Comparison of ENCODE assay signal across 12 cellular contexts in genomic region chr20:47795214-47795667, GRCh38. TPM values are rescaled to one million over a fixed set of nuclear protein-coding genes. Genes with fewer than 3 reads are reported as not detected.
DNase-seq lines count a peak whose midpoint lies in the region; ATAC-seq and TF ChIP-seq lines count a peak whose summit lies in the region.
"Had no signal": no experiment of that assay in that cellular context is flagged by ENCODE, and none has a peak within 500 bp of the region (broad histone marks: within the 10 kb centered on the region; RNA-seq: fewer than 3 reads in every experiment).

No MANE protein-coding gene starts in this region.

- peak; percentile 79 for ATAC-seq in esophagus mucosa
- ATAC-seq: naive thymus-derived CD8-positive, alpha-beta T cell; stimulated activated naive CD8-positive, alpha-beta T cell treated with anti-CD3 and anti-CD28 coated beads, Interleukin-15, amount 100 ng/mL, for 72 hours had no signal

- peaks cover 0 to 2% of the 10 kb centered on the region in 2 experiments; a peak in 1 of 5 replicates for H3K9me3 Mint-ChIP-seq in H9
- H3K9me3 Mint-ChIP-seq: activated T-helper 1 cell treated with anti-CD3 and anti-CD28 coated beads, Interleukin-12 subunit alpha, Interleukin-12 subunit beta, Interleukin-2, Interleukin-4 antibody, amounts not matched to agents 30 ng/mL and 10 ng/mL and 1 ng/mL, durations not matched to agents 14 hours and 24 hours and 36 hours; naive thymus-derived CD8-positive, alpha-beta T cell; stimulated activated naive CD8-positive, alpha-beta T cell treated with anti-CD3 and anti-CD28 coated beads, Interleukin-15, amount 100 ng/mL, for 72 hours had no signal

- no peaks in the 10 kb centered on the region for H4K20me1 ChIP-seq in H9 (ENCODE audit: control insufficient read depth, insufficient read depth, insufficient read length)

- no CpG with 5 or more reads among the region's 12 CpGs for WGBS in H9 (ENCODE audit: extremely low coverage, insufficient read length, low lambda C conversion rate)

- no peak overlapping the region for H4K5ac ChIP-seq in H9 (ENCODE audit: insufficient read length, low read depth, low read length)

- H4K8ac ChIP-seq in H9 (replicated peaks; ENCODE audit: insufficient read length, low read depth, low read length): no peak overlapping the region

- H2BK15ac ChIP-seq in H9 (ENCODE audit: low read depth, low read length): no peak overlapping the region

- TF ChIP-seq CTCF in H9 (conservative IDR thresholded peaks at IDR 0.05): no peak

- H3K9me3 ChIP-seq in H9 (ENCODE audit: control insufficient read depth, low read depth, low read length): no peaks in the 10 kb centered on the region

- H3K36me3 Mint-ChIP-seq in H9 (ENCODE audit: insufficient read depth in 1 of 3, low read depth in 3 of 3): no peaks in the 10 kb centered on the region
- H3K36me3 Mint-ChIP-seq: naive thymus-derived CD8-positive, alpha-beta T cell had no signal

- H3K4me2 ChIP-seq in H9 (ENCODE audit: insufficient read depth, insufficient read length, low read length): no peak overlapping the region

- H3K56ac ChIP-seq in H9 (ENCODE audit: insufficient read length, low read depth, low read length): no peak overlapping the region

- H3K27me3 ChIP-seq in H9 (ENCODE audit: insufficient read depth, low read length): no peaks in the 10 kb centered on the region

- H3K9ac ChIP-seq in H9 (ENCODE audit: extremely low read depth, insufficient read length, low read length): no peak overlapping the region

- H3K23ac ChIP-seq in H9 (ENCODE audit: insufficient read length, low read depth, low read length): no peak overlapping the region

- H3K4me1 Mint-ChIP-seq in H9: peaks cover 12 to 28% of the 10 kb centered on the region in 2 experiments
- H3K4me1 Mint-ChIP-seq: stimulated activated naive CD8-positive, alpha-beta T cell treated with anti-CD3 and anti-CD28 coated beads, Interleukin-15, amount 100 ng/mL, for 72 hours had no signal

- H2AK5ac ChIP-seq in H9 (ENCODE audit: insufficient read length, low read length): no peak overlapping the region

- H3K79me2 ChIP-seq in H9 (ENCODE audit: insufficient read depth, low read length): no peaks in the 10 kb centered on the region

- no peak overlapping the region for H2BK5ac ChIP-seq in H9 (ENCODE audit: insufficient read length, low read length)

- no peaks in the 10 kb centered on the region for H3K4me1 ChIP-seq in H9 (ENCODE audit: insufficient read depth, low read length)

- H3K79me1 ChIP-seq in H9 (ENCODE audit: insufficient read depth, low read depth, low read length, poor library complexity, severe bottlenecking): no peaks in the 10 kb centered on the region

- H3K27ac Mint-ChIP-seq in H9: peak overlapping the region in 1 of 3 experiments; percentile 34; a peak in 1 of 7 replicates
- H3K27ac Mint-ChIP-seq: activated T-helper 1 cell treated with anti-CD3 and anti-CD28 coated beads, Interleukin-12 subunit alpha, Interleukin-12 subunit beta, Interleukin-2, Interleukin-4 antibody, amounts not matched to agents 30 ng/mL and 10 ng/mL and 1 ng/mL, durations not matched to agents 14 hours and 24 hours and 36 hours; naive thymus-derived CD8-positive, alpha-beta T cell had no signal

- no peak overlapping the region for H3K4me3 Mint-ChIP-seq in H9
- H3K4me3 Mint-ChIP-seq: activated T-helper 1 cell treated with anti-CD3 and anti-CD28 coated beads, Interleukin-12 subunit alpha, Interleukin-12 subunit beta, Interleukin-2, Interleukin-4 antibody, amounts not matched to agents 30 ng/mL and 10 ng/mL and 1 ng/mL, durations not matched to agents 14 hours and 24 hours and 36 hours; naive thymus-derived CD8-positive, alpha-beta T cell; stimulated activated naive CD8-positive, alpha-beta T cell treated with anti-CD3 and anti-CD28 coated beads, Interleukin-15, amount 100 ng/mL, for 72 hours had no signal

- H2BK12ac ChIP-seq in H9 (ENCODE audit: insufficient read length, low read depth, low read length): no peak overlapping the region

- peak overlapping the region; percentile 80; the same call in 1 of the 2 replicates for H3K14ac ChIP-seq in H9 (ENCODE audit: insufficient read depth, low read length)

- no peak overlapping the region for H3T11ph ChIP-seq in H9 (ENCODE audit: low read length)

- H3K27me3 Mint-ChIP-seq in H9 (ENCODE audit: low read depth): peaks cover 6% of the 10 kb centered on the region

- H3K27ac ChIP-seq in H9 (ENCODE audit: insufficient read length, low read depth, low read length): no peak overlapping the region

- H3K18ac ChIP-seq in H9 (ENCODE audit: insufficient read length, low read depth, low read length): no peak overlapping the region

- no peak overlapping the region for H2AFZ ChIP-seq in H9 (ENCODE audit: low read length)

- H4K91ac ChIP-seq in H9 (ENCODE audit: insufficient read length, low read depth, low read length): no peak overlapping the region

- DNase-seq in H9 (no peak), RPMI7951 (ENCODE audit: low read depth) (peak; percentile 99), renal cortical epithelial cell (ENCODE audit: low read depth) (peak; percentile 88), NCI-H226 (no peak), GOT3 (lab: John Stamatoyannopoulos, UW) (no peak), occipital lobe (lab: John Stamatoyannopoulos, UW) (no peak), NOMO-1 (lab: John Stamatoyannopoulos, UW; ENCODE audit: unreplicated experiment in 2 of 2) (no peak)
- DNase-seq: activated CD4-positive, alpha-beta T cell treated with anti-CD3 and anti-CD28 coated beads, Interleukin-2, amount 50 U/mL, for 4 hours; naive thymus-derived CD8-positive, alpha-beta T cell; stimulated activated naive CD8-positive, alpha-beta T cell treated with anti-CD3 and anti-CD28 coated beads, Interleukin-15, amount 100 ng/mL, for 72 hours had no signal

- no peak overlapping the region for H3K4ac ChIP-seq in H9 (ENCODE audit: low read depth, low read length)

- no peaks in the 10 kb centered on the region for H3K23me2 ChIP-seq in H9 (ENCODE audit: insufficient read length, low read depth, low read length, poor library complexity, severe bottlenecking)

- H2BK20ac ChIP-seq in H9 (ENCODE audit: low read depth, low read length, poor library complexity, severe bottlenecking): no peak overlapping the region

- no peak overlapping the region for H2BK120ac ChIP-seq in H9 (ENCODE audit: low read depth, low read length, poor library complexity, severe bottlenecking)

RNA-seq across cellular contexts. Expression of gene SULF2, which starts 10.0 kb away (rescaled TPM):
- total RNA-seq in H9 (2021): 30.9 and 31.2 TPM in 2 replicates
- total RNA-seq in RPMI7951 (2014; rRNA removed; shearing (Covaris generic)): 66.1 and 74.4 TPM in 2 replicates
- 26.4 TPM for total RNA-seq in esophagus mucosa
- total RNA-seq in renal cortical epithelial cell: 27.1 and 217 TPM in 2 replicates
- total RNA-seq in occipital lobe: 9.4 TPM

Comparison
In these comparisons a context has a peak if more than half of its experiments do, and no peak if none do; other contexts are left out.
1. DNase-seq: peak in RPMI7951 (single experiment) and renal cortical epithelial cell (single experiment); none in H9 (single experiment), NCI-H226 (single experiment), GOT3 (single experiment), occipital lobe (single experiment) and NOMO-1 (0 of 2).